In genomic region chr7:158776474-158776873, GRCh38 we compare ENCODE assay signal across 26 cellular contexts.
"Had no signal": no experiment of that assay in that cellular context is flagged by ENCODE, and none has a peak within 500 bp of the region (broad histone marks: within the 10 kb centered on the region; RNA-seq: fewer than 3 reads in every experiment).

No MANE protein-coding gene starts in this region.

- H3K27me3 ChIP-seq: adrenal gland had no signal

- H3K4me3 ChIP-seq: adrenal gland, SK-N-MC had no signal

- DNase-seq: activated CD4-positive, alpha-beta T cell treated with anti-CD3 and anti-CD28 coated beads, Interleukin-2, amount 50 U/mL, for 4 hours; activated CD4-positive, CD25-positive, alpha-beta regulatory T cell treated with anti-CD3 and anti-CD28 coated beads, Interleukin-2, amount 50 U/mL, for 72 hours; activated gamma-delta T cell; activated naive CD4-positive, alpha-beta T cell treated with anti-CD3 and anti-CD28 coated beads for 36 hours; activated naive CD8-positive, alpha-beta T cell treated with anti-CD3 and anti-CD28 coated beads for 36 hours; activated T-cell treated with anti-CD3 and anti-CD28 coated beads for 4 hours; activated T-cell treated with anti-CD3 and anti-CD28 coated beads, Interleukin-2, amount 50 U/mL, for 48 hours; adrenal gland; anterior cingulate cortex; cerebellar nuclear complex; IMR-90; KBM-7; NCI-H1092; NCI-H1417 treated with DMSO at 0.1 percent for 48 hours; NCI-H1694; NCI-H2029; NCI-H2107; NCI-H2171 treated with DMSO at 0.1 percent for 48 hours; NCI-H226; NCI-H526 treated with DMSO at 0.1 percent for 48 hours; NCI-H82; T-cell had no signal

- H3K9me3 Mint-ChIP-seq: activated naive CD4-positive, alpha-beta T cell treated with anti-CD3 and anti-CD28 coated beads for 36 hours; activated T-helper 17 cell treated with anti-CD3 and anti-CD28 coated beads, Interleukin-2, amount 50 U/mL, for 72 hours; T-cell; WTC11 had no signal

- H3K4me3 Mint-ChIP-seq: activated naive CD4-positive, alpha-beta T cell treated with anti-CD3 and anti-CD28 coated beads for 36 hours; activated naive CD8-positive, alpha-beta T cell treated with anti-CD3 and anti-CD28 coated beads for 36 hours; activated T-helper 17 cell treated with anti-CD3 and anti-CD28 coated beads, Interleukin-2, amount 50 U/mL, for 72 hours; WTC11 had no signal

- ATAC-seq: activated T-helper 17 cell treated with anti-CD3 and anti-CD28 coated beads, Interleukin-2, amount 50 U/mL, for 72 hours; Right ventricle myocardium inferior; T-cell; WTC11 had no signal

- H3K27ac ChIP-seq: adrenal gland, SK-N-MC had no signal

- H3K27me3 Mint-ChIP-seq: activated naive CD8-positive, alpha-beta T cell treated with anti-CD3 and anti-CD28 coated beads for 36 hours; activated T-helper 17 cell treated with anti-CD3 and anti-CD28 coated beads, Interleukin-2, amount 50 U/mL, for 72 hours; T-cell had no signal

- H3K27ac Mint-ChIP-seq: activated naive CD4-positive, alpha-beta T cell treated with anti-CD3 and anti-CD28 coated beads for 36 hours; activated naive CD8-positive, alpha-beta T cell treated with anti-CD3 and anti-CD28 coated beads for 36 hours; WTC11 had no signal

- H3K9me3 ChIP-seq: adrenal gland had no signal
